ENCODE assay signal across 1 cellular context in genomic region chr15:73882761-73883419, GRCh38.
TF ChIP-seq lines count a peak whose summit lies in the region.

No MANE protein-coding gene starts in this region.

TF ChIP-seq in WTC11, 78 proteins besides CTCF, POLR2A, EP300 and RAD21 (continued from another document):
- TF ChIP-seq, protein P1, sequence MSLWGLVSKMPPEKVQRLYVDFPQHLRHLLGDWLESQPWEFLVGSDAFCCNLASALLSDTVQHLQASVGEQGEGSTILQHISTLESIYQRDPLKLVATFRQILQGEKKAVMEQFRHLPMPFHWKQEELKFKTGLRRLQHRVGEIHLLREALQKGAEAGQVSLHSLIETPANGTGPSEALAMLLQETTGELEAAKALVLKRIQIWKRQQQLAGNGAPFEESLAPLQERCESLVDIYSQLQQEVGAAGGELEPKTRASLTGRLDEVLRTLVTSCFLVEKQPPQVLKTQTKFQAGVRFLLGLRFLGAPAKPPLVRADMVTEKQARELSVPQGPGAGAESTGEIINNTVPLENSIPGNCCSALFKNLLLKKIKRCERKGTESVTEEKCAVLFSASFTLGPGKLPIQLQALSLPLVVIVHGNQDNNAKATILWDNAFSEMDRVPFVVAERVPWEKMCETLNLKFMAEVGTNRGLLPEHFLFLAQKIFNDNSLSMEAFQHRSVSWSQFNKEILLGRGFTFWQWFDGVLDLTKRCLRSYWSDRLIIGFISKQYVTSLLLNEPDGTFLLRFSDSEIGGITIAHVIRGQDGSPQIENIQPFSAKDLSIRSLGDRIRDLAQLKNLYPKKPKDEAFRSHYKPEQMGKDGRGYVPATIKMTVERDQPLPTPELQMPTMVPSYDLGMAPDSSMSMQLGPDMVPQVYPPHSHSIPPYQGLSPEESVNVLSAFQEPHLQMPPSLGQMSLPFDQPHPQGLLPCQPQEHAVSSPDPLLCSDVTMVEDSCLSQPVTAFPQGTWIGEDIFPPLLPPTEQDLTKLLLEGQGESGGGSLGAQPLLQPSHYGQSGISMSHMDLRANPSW (CRISPR knock-in tag; conservative IDR thresholded peaks at IDR 0.05; ENCODE audit: low read depth): no peak
